8 cellular contexts compared by ENCODE assay signal in the genomic region with DNA sequence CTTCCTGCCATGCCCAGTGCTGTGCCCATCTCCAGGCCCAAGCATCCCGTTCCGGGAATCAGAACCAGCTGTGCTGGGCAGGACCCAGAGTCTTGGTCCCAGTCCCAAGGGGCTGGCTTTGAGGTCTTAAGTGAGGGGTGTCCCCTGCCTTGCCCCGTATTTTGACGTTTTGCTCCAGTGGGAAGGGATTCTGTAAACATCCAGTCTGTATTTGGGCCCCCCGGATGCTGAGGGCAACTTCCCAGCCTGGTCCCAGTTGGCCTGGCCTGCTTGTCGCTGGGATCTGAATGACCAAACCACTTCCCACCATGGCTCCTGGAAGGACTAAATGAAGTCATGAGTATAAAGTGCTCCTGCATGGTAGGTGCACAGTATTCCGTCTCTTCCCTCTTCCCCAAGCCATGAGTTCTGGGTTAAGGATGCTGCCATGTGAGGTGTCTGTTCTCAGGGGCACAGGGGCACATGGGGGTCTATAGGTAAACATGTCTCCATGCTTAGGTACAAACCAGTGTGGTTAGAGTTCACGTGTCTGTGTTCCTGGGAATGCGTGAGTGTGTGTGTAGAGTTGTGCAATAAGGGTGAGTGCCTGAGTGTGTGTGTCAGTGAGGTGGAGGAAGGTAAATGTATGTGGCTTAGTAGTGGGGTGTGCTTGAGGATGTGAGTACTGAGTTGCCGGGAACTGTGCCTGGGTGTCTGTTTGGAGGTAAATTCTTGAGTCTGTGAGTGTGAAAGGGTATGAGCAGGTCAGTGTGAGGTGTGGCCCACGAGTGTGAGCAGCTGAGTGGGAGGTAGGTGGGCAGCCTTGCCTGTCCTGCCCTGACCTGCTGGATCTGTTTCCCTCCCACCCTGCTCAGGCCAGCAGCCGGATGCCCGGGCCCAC. TPM values are rescaled to one million over a fixed set of nuclear protein-coding genes. Genes with fewer than 3 reads are reported as not detected.
DNase-seq lines count a peak whose midpoint lies in the region; ATAC-seq and TF ChIP-seq lines count a peak whose summit lies in the region.

No MANE protein-coding gene starts in this region.

- CTCF ChIA-PET in RWPE1 (lab: Yijun Ruan, JAX) = interaction anchor here (1.0 kb wide), 1 partner anchor 10 kb away, joined by 3 read pairs; no protein-coding TSS in a partner anchor

- WGBS in sigmoid colon, 2 donors = 37 to 71% methylated on average over 13 of the region's 13 CpGs

- H3K4me3 ChIP-seq in GM12875 (ENCODE audit: low read depth, low read length) = peak overlapping the region; percentile 73
- peak overlapping the region; percentile 61 for H3K4me3 ChIP-seq in fibroblast of pulmonary artery (replicated peaks; ENCODE audit: low read depth, low read length)
- H3K4me3 ChIP-seq in sigmoid colon = peak overlapping the region in 3 of 4 donors; percentile 78 to 92 (median 91)

- no peaks in the 10 kb centered on the region for H3K9me3 ChIP-seq in sigmoid colon

- no peak for TF ChIP-seq POLR2A in sigmoid colon (IDR thresholded peaks at IDR 0.05)

- ATAC-seq in GM21576 (IDR thresholded peaks at IDR 0.05; ENCODE audit: unreplicated experiment) (no peak), HG02798 (IDR thresholded peaks at IDR 0.05; ENCODE audit: poor library complexity, unreplicated experiment) (no peak)
- no peak for ATAC-seq in activated CD4-positive, CD25-positive, alpha-beta regulatory T cell treated with anti-CD3 and anti-CD28 coated beads, Interleukin-2, amount 50 U/mL, for 24 hours

- TF ChIP-seq EP300 in sigmoid colon (IDR thresholded peaks at IDR 0.05) = no peak

- DNase-seq in RWPE1 (ENCODE audit: low spot score) (peak; percentile 64), fibroblast of pulmonary artery (ENCODE audit: low read depth) (peak; percentile 36), sigmoid colon (no peak), GM20000 (ENCODE audit: low spot score) (no peak)

- POLR2A ChIA-PET in RWPE1 (lab: Yijun Ruan, JAX; ENCODE audit: low non-redundant PET) = interaction anchor here (0.6 kb wide), 1 partner anchor 9 kb away, joined by 3 read pairs; no protein-coding TSS in a partner anchor

- H3K27me3 ChIP-seq in sigmoid colon = no peaks in the 10 kb centered on the region

- H3K27ac ChIP-seq in RWPE1 = peak overlapping the region; percentile 94
- peak overlapping the region in 3 of 4 donors; percentile 71 to 77 (median 76) for H3K27ac ChIP-seq in sigmoid colon

- H3K36me3 ChIP-seq in sigmoid colon = peaks cover 0 to 29% (median 11%) of the 10 kb centered on the region in 4 donors

- TF ChIP-seq CTCF in GM12875 (IDR thresholded peaks at IDR 0.05; ENCODE audit: borderline replicate concordance, insufficient read depth, low read depth, low read length) (no peak), RWPE1 (conservative IDR thresholded peaks at IDR 0.05; ENCODE audit: low read depth) (no peak), fibroblast of pulmonary artery (IDR thresholded peaks at IDR 0.05; ENCODE audit: low read length, missing control alignments) (no peak), sigmoid colon (IDR thresholded peaks at IDR 0.05) (no peak), GM20000 (IDR thresholded peaks at IDR 0.05; ENCODE audit: extremely low read depth, missing control alignments) (no peak)

- intact Hi-C loops in sigmoid colon (cut with DNase I) = no loop called here

- H3K4me1 ChIP-seq in sigmoid colon = peaks cover 0 to 54% (median 46%) of the 10 kb centered on the region in 4 donors

RNA-seq across cellular contexts. Expression of gene B4GALT2, which starts 1.5 kb away (rescaled TPM):
- total RNA-seq in sigmoid colon = 10 to 100 TPM; 30.1 to 55.9 (median 51.1) TPM
- 10 to 100 TPM; 14.8 to 32.0 (median 26.4) TPM for polyA plus RNA-seq in sigmoid colon

RNA-seq across cellular contexts. Expression of gene ATP6V0B, which starts 5.7 kb away (rescaled TPM):
- total RNA-seq in sigmoid colon = 100 to 1,000 TPM in 3 of 4 donors, 10 to 100 TPM in 1; 67.9 to 152 (median 128) TPM
- polyA plus RNA-seq in sigmoid colon = 100 to 1,000 TPM; 108 to 286 (median 129) TPM

RNA-seq across cellular contexts. Expression of gene DPH2, which starts 10.7 kb away (rescaled TPM):
- 10 to 100 TPM; 10.7 to 37.2 (median 12.8) TPM for total RNA-seq in sigmoid colon
- polyA plus RNA-seq in sigmoid colon = 10 to 100 TPM; 10.8 to 31.3 (median 11.3) TPM

RNA-seq across cellular contexts. Expression of gene CCDC24, which starts 10.9 kb away (rescaled TPM):
- 1 to 10 TPM; 2.7 to 6.6 (median 3.9) TPM for total RNA-seq in sigmoid colon
- 10 to 100 TPM; 16.7 to 19.2 (median 19.2) TPM for polyA plus RNA-seq in sigmoid colon

RNA-seq across cellular contexts. Expression of gene IPO13, which starts 33.7 kb away (rescaled TPM):
- total RNA-seq in sigmoid colon = 10 to 100 TPM; 16.1 to 27.1 (median 22.3) TPM
- 10 to 100 TPM in 2 of 3 donors, 1 to 10 TPM in 1; 9.6 to 15.5 (median 10.4) TPM for polyA plus RNA-seq in sigmoid colon

Comparison
In these comparisons a context has a peak if more than half of its experiments do, and no peak if none do; other contexts are left out.
1. DNase-seq: peak in RWPE1 (single experiment) and fibroblast of pulmonary artery (single experiment); none in sigmoid colon (single experiment) and GM20000 (single experiment).
2. Peak in every context shown above with its lines, with median percentiles within 50 percentile points of each other: H3K4me3 ChIP-seq.